1 cellular context compared by ENCODE assay signal in the genomic region with DNA sequence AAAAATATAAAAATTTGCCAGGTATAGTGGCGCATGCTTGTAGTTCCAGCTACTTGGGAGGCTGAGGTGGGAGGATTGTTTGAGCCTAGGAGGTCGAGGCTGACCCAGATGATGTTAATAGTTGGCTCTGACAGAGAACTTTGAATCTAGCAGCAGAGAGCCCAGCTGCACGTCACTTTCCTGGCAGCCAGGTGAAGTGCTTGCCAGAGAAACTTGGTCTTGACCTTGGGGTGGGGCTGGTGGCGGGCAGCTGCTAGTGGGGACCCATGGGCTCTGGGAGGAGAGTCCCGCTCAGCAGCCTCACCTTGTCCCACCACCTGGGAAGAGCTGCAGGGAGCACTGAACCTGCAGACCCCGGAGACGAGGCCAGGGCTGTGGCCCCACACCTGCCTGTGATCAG.
TF ChIP-seq lines count a peak whose summit lies in the region.

No MANE protein-coding gene starts in this region.

TF ChIP-seq in H1, 55 proteins besides CTCF, POLR2A, EP300 and RAD21:
- TF ChIP-seq NRF1 (IDR thresholded peaks at IDR 0.05; ENCODE audit: low read depth, low read length) (no peak), HDAC2 (IDR thresholded peaks at IDR 0.05; ENCODE audit: borderline replicate concordance in 1 of 2, low read depth in 2 of 2, low read length in 2 of 2) (no peak), CTBP2 (IDR thresholded peaks at IDR 0.05; ENCODE audit: borderline replicate concordance, insufficient read depth, insufficient read length, low read length) (no peak), KDM1A (IDR thresholded peaks at IDR 0.05; ENCODE audit: borderline replicate concordance, low read length) (no peak), BCL11A (IDR thresholded peaks at IDR 0.05; ENCODE audit: low read depth in 2 of 2, low read length in 2 of 2) (no peak), PHF8 (conservative IDR thresholded peaks at IDR 0.05; ENCODE audit: low read depth, low read length) (no peak), BACH1 (IDR thresholded peaks at IDR 0.05; ENCODE audit: low read length) (no peak), RFX5 (IDR thresholded peaks at IDR 0.05; ENCODE audit: borderline replicate concordance, low read depth, low read length) (no peak), RBBP5 (IDR thresholded peaks at IDR 0.05; ENCODE audit: borderline replicate concordance, low read depth, low read length) (no peak), SP4 (IDR thresholded peaks at IDR 0.05; ENCODE audit: low read length) (no peak), CHD1 (IDR thresholded peaks at IDR 0.05; ENCODE audit: low read depth, low read length) (no peak), ZNF274 (IDR thresholded peaks at IDR 0.05; ENCODE audit: borderline replicate concordance, extremely low read depth, low read length) (no peak), GABPA (IDR thresholded peaks at IDR 0.05; ENCODE audit: borderline replicate concordance, insufficient read depth, low read length) (no peak), SIN3A (conservative IDR thresholded peaks at IDR 0.05 in 1 of 2, IDR thresholded peaks at IDR 0.05 in 1 of 2; ENCODE audit: low read depth in 1 of 2, low read length in 2 of 2) (no peak), EGR1 (IDR thresholded peaks at IDR 0.05; ENCODE audit: borderline replicate concordance, low read depth, low read length) (no peak), POU5F1 (IDR thresholded peaks at IDR 0.05; ENCODE audit: low read depth, low read length) (no peak), SIRT6 (IDR thresholded peaks at IDR 0.05; ENCODE audit: low read length) (no peak), TEAD4 (IDR thresholded peaks at IDR 0.05; ENCODE audit: low read depth, low read length) (no peak)
- TF ChIP-seq, protein P1, sequence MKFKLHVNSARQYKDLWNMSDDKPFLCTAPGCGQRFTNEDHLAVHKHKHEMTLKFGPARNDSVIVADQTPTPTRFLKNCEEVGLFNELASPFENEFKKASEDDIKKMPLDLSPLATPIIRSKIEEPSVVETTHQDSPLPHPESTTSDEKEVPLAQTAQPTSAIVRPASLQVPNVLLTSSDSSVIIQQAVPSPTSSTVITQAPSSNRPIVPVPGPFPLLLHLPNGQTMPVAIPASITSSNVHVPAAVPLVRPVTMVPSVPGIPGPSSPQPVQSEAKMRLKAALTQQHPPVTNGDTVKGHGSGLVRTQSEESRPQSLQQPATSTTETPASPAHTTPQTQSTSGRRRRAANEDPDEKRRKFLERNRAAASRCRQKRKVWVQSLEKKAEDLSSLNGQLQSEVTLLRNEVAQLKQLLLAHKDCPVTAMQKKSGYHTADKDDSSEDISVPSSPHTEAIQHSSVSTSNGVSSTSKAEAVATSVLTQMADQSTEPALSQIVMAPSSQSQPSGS (IDR thresholded peaks at IDR 0.05; ENCODE audit: low read length) = no peak
